In genomic region chr3:138336454-138336853, GRCh38 we compare ENCODE assay signal across 35 cellular contexts. TPM values are rescaled to one million over a fixed set of nuclear protein-coding genes. Genes with fewer than 3 reads are reported as not detected.
"Had no signal": no experiment of that assay in that cellular context is flagged by ENCODE, and none has a peak within 500 bp of the region (broad histone marks: within the 10 kb centered on the region; RNA-seq: fewer than 3 reads in every experiment).

No MANE protein-coding gene starts in this region.

- H3K27me3 Mint-ChIP-seq: stimulated activated naive CD8-positive, alpha-beta T cell treated with anti-CD3 and anti-CD28 coated beads, Interleukin-15, amount 100 ng/mL, for 72 hours had no signal

- H3K36me3 Mint-ChIP-seq: mesothelial cell of epicardium; naive B cell; natural killer cell; neural progenitor cell; stimulated activated memory B cell treated with anti-CD40 and anti-IgM and Interleukin-4, amounts not matched to agents 10 μg/mL and 1 μg/mL and 100 μg/mL, for 72 hours had no signal

- H3K4me2 ChIP-seq: neural progenitor cell, smooth muscle cell had no signal

- H3K4me3 Mint-ChIP-seq: mesothelial cell of epicardium; naive B cell; natural killer cell; nephron progenitor cell; neural progenitor cell; stimulated activated memory B cell treated with anti-CD40 and anti-IgM and Interleukin-4, amounts not matched to agents 10 μg/mL and 1 μg/mL and 100 μg/mL, for 72 hours; stimulated activated naive CD8-positive, alpha-beta T cell treated with anti-CD3 and anti-CD28 coated beads, Interleukin-15, amount 100 ng/mL, for 72 hours had no signal

- H3K79me2 ChIP-seq: parathyroid adenoma had no signal

- ATAC-seq: left colon; left lung; lower lobe of right lung; natural killer cell; psoas muscle; right lobe of liver; stimulated activated memory B cell treated with anti-CD40 and anti-IgM and Interleukin-4, amounts not matched to agents 10 μg/mL and 1 μg/mL and 100 μg/mL, for 72 hours; stimulated activated naive CD8-positive, alpha-beta T cell treated with anti-CD3 and anti-CD28 coated beads, Interleukin-15, amount 100 ng/mL, for 72 hours had no signal

- H3K9me3 ChIP-seq: left lung, lower lobe of right lung, neutrophil, psoas muscle, right atrium auricular region, right lobe of liver, testis, thyroid gland, transverse colon, upper lobe of left lung, vagina had no signal

- H3K9ac ChIP-seq: neural progenitor cell, parathyroid adenoma had no signal

- DNase-seq: kidney; left colon; left lung; lower lobe of right lung; mammary epithelial cell; mesenchymal stem cell; naive B cell; natural killer cell; nephron progenitor cell; occipital lobe; psoas muscle; right lobe of liver; stimulated activated CD4-positive, alpha-beta T cell treated with anti-CD3 and anti-CD28 coated beads, Interleukin-1b, Interleukin-23, amount 100 ng/mL, for 48 hours; stimulated activated CD4-positive, alpha-beta T cell treated with anti-CD3 and anti-CD28 coated beads, Interleukin-2, amount 100 ng/mL, for 48 hours; stimulated activated CD4-positive, alpha-beta T cell treated with anti-CD3 and anti-CD28 coated beads, Interleukin-4, amount 100 ng/mL, for 4 hours; stimulated activated CD8-positive, alpha-beta memory T cell treated with anti-CD3 and anti-CD28 coated beads, Interleukin-4, amount 100 ng/mL, for 48 hours; stimulated activated naive CD4-positive, alpha-beta T cell treated with Interleukin-2 at 50 U/mL for 16 hours; stimulated activated naive CD8-positive, alpha-beta T cell treated with anti-CD3 and anti-CD28 coated beads, Interleukin-15, amount 100 ng/mL, for 72 hours; substantia nigra; testis; thyroid gland; transverse colon; upper lobe of left lung had no signal

- H2AFZ ChIP-seq: neural progenitor cell, parathyroid adenoma had no signal

- H3K36me3 ChIP-seq: left lung, lower lobe of right lung, neural progenitor cell, neutrophil, right atrium auricular region, right lobe of liver, thyroid gland, transverse colon, upper lobe of left lung, vagina had no signal

- H3K27me3 ChIP-seq: left lung, neural progenitor cell, right atrium auricular region, right lobe of liver, testis, thyroid gland, transverse colon, upper lobe of left lung, vagina had no signal

- H3K4me1 ChIP-seq: left lung, lower lobe of right lung, neural progenitor cell, right atrium auricular region, right lobe of liver, thyroid gland, transverse colon, upper lobe of left lung, vagina had no signal

- H3K27ac ChIP-seq: left lung, lower lobe of right lung, neural progenitor cell, neutrophil, parathyroid adenoma, psoas muscle, right atrium auricular region, right lobe of liver, testis, thyroid gland, transverse colon, upper lobe of left lung, vagina had no signal

- H3K4me1 Mint-ChIP-seq: mesothelial cell of epicardium; naive B cell; natural killer cell; stimulated activated memory B cell treated with anti-CD40 and anti-IgM and Interleukin-4, amounts not matched to agents 10 μg/mL and 1 μg/mL and 100 μg/mL, for 72 hours had no signal

- H3K27ac Mint-ChIP-seq: mesothelial cell of epicardium; naive B cell; natural killer cell; nephron progenitor cell; neural progenitor cell; stimulated activated memory B cell treated with anti-CD40 and anti-IgM and Interleukin-4, amounts not matched to agents 10 μg/mL and 1 μg/mL and 100 μg/mL, for 72 hours; stimulated activated naive CD8-positive, alpha-beta T cell treated with anti-CD3 and anti-CD28 coated beads, Interleukin-15, amount 100 ng/mL, for 72 hours had no signal

- H3K9me3 Mint-ChIP-seq: natural killer cell; nephron progenitor cell; stimulated activated memory B cell treated with anti-CD40 and anti-IgM and Interleukin-4, amounts not matched to agents 10 μg/mL and 1 μg/mL and 100 μg/mL, for 72 hours; stimulated activated naive CD8-positive, alpha-beta T cell treated with anti-CD3 and anti-CD28 coated beads, Interleukin-15, amount 100 ng/mL, for 72 hours had no signal

- H3K4me3 ChIP-seq: left lung, lower lobe of right lung, neural progenitor cell, psoas muscle, right atrium auricular region, right lobe of liver, smooth muscle cell, testis, thyroid gland, transverse colon, upper lobe of left lung, vagina had no signal

RNA-seq across cellular contexts. Expression of gene NME9, which starts 6.8 kb away (rescaled TPM):
- total RNA-seq: natural killer cell, osteocyte, posterior vena cava, right atrium auricular region, right lobe of liver, skeletal muscle tissue, smooth muscle cell, transverse colon, vagina had no signal
- polyA plus RNA-seq: mammary epithelial cell, smooth muscle cell, urinary bladder had no signal
